1 cellular context compared by ENCODE assay signal in genomic region chr22:49512471-49512870, GRCh38.
TF ChIP-seq lines count a peak whose summit lies in the region.

No MANE protein-coding gene starts in this region.

TF ChIP-seq in GM23338, 12 proteins besides CTCF, POLR2A, EP300 and RAD21 (continued from another document):
- no peak for TF ChIP-seq REST (IDR thresholded peaks at IDR 0.05; ENCODE audit: unreplicated experiment)
- no peak for TF ChIP-seq ZNF331 (CRISPR knock-in tag; IDR thresholded peaks at IDR 0.05; ENCODE audit: low read depth)
- TF ChIP-seq EZH2 (IDR thresholded peaks at IDR 0.05; ENCODE audit: low read depth, unreplicated experiment), result no peak
- TF ChIP-seq EZH2phosphoT487 (IDR thresholded peaks at IDR 0.05; ENCODE audit: unreplicated experiment), result no peak
- TF ChIP-seq ETS1 (IDR thresholded peaks at IDR 0.05), result no peak
- TF ChIP-seq CREB1 (CRISPR knock-in tag; IDR thresholded peaks at IDR 0.05; ENCODE audit: low read depth), result no peak
- TF ChIP-seq JUNB (IDR thresholded peaks at IDR 0.05; ENCODE audit: unreplicated experiment), result no peak
- no peak for TF ChIP-seq ZNF114 (CRISPR knock-in tag; IDR thresholded peaks at IDR 0.05)
- no peak for TF ChIP-seq STAT1 (IDR thresholded peaks at IDR 0.05; ENCODE audit: unreplicated experiment)
- TF ChIP-seq POLR2AphosphoS5 (IDR thresholded peaks at IDR 0.05; ENCODE audit: low read depth), result no peak
TF ChIP-seq in GM23338: peak in this region for 0.
